32 cellular contexts compared by ENCODE assay signal in the genomic region with DNA sequence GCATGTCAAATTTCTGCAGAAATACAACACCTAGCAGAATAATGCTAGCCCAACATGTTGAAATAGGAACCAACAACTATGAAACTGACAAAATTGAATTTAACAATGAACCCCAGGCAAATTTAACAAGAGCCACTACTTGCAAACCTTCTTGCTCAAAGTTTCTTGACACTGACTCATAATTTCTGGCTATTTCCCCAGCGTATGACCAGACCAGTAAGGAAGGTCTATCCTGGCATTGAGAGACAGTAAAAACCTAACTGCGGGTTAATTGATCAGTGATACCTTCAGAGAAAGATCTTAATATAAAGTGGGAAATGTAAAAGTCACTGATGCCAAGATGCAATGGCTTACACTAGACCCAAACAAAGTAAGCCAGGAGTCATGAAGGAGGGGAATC.
DNase-seq lines count a peak whose midpoint lies in the region; ATAC-seq, FAIRE-seq and TF ChIP-seq lines count a peak whose summit lies in the region.
"Had no signal": no experiment of that assay in that cellular context is flagged by ENCODE, and none has a peak within 500 bp of the region (broad histone marks: within the 10 kb centered on the region; RNA-seq: fewer than 3 reads in every experiment).

No MANE protein-coding gene starts in this region.

- no peak for TF ChIP-seq EP300 in upper lobe of left lung (IDR thresholded peaks at IDR 0.05)

- H3K4me2 ChIP-seq in astrocyte (ENCODE audit: low read length) = no peak overlapping the region
- H3K4me2 ChIP-seq: BLaER1 treated with 17β-estradiol and CSF1 and Interleukin-3, amounts not matched to agents 10 nM and 100 nM had no signal

- peaks cover 9% of the 10 kb centered on the region for H3K4me1 Mint-ChIP-seq in astrocyte (ENCODE audit: low read depth, unreplicated experiment)
- H3K4me1 Mint-ChIP-seq: activated CD4-positive, alpha-beta T cell treated with anti-CD3 and anti-CD28 coated beads, Interleukin-2, amount 10 ng/mL, durations not matched to agents 24 days and 14 days; brain; immature natural killer cell; stimulated activated effector memory CD8-positive, alpha-beta T cell treated with anti-CD3 and anti-CD28 coated beads, Interleukin-12 subunit alpha, Interleukin-12 subunit beta, amount 100 ng/mL, for 72 hours had no signal

- no peaks in the 10 kb centered on the region for H3K27me3 ChIP-seq in astrocyte (ENCODE audit: insufficient read depth, low read length)
- no peaks in the 10 kb centered on the region for H3K27me3 ChIP-seq in upper lobe of left lung
- H3K27me3 ChIP-seq in small intestine (ENCODE audit: control insufficient read depth in 2 of 2, insufficient read depth in 2 of 2, low read length in 2 of 2) = no peaks in the 10 kb centered on the region
- H3K27me3 ChIP-seq: BLaER1 treated with 17β-estradiol and CSF1 and Interleukin-3, amounts not matched to agents 10 nM and 100 nM; gastroesophageal sphincter; right lobe of liver; upper lobe of right lung had no signal

- H3K36me3 ChIP-seq in astrocyte (ENCODE audit: insufficient read depth, low read length) (no peaks in the 10 kb centered on the region), upper lobe of left lung (no peaks in the 10 kb centered on the region), small intestine (ENCODE audit: control insufficient read depth in 2 of 2, insufficient read depth in 2 of 2, low read length in 2 of 2) (no peaks in the 10 kb centered on the region)
- H3K36me3 ChIP-seq: BLaER1 treated with 17β-estradiol and CSF1 and Interleukin-3, amounts not matched to agents 10 nM and 100 nM; gastroesophageal sphincter; right lobe of liver; upper lobe of right lung had no signal

- no peaks in the 10 kb centered on the region for H3K79me2 ChIP-seq in astrocyte (ENCODE audit: insufficient read depth, low read length)

- no peak for TF ChIP-seq CTCF in astrocyte (IDR thresholded peaks at IDR 0.05; ENCODE audit: insufficient read depth, low read depth, low read length)
- no peak for TF ChIP-seq CTCF in fibroblast of the aortic adventitia (IDR thresholded peaks at IDR 0.05; ENCODE audit: insufficient read depth, low read length)
- no peak for TF ChIP-seq CTCF in upper lobe of left lung (IDR thresholded peaks at IDR 0.05)

- no peaks in the 10 kb centered on the region for H4K20me1 ChIP-seq in astrocyte (ENCODE audit: insufficient read depth, low read length)
- H4K20me1 ChIP-seq: BLaER1 treated with 17β-estradiol and CSF1 and Interleukin-3, amounts not matched to agents 10 nM and 100 nM had no signal

- no peak overlapping the region for H3K27ac ChIP-seq in astrocyte (ENCODE audit: low read depth, low read length)
- no peak overlapping the region for H3K27ac ChIP-seq in upper lobe of left lung
- no peak overlapping the region for H3K27ac ChIP-seq in small intestine (ENCODE audit: low read depth in 1 of 2, low read length in 1 of 2)
- H3K27ac ChIP-seq: BLaER1 treated with 17β-estradiol and CSF1 and Interleukin-3, amounts not matched to agents 10 nM and 100 nM; epithelial cell of prostate; gastroesophageal sphincter; right lobe of liver; upper lobe of right lung; VCaP had no signal

- no peak overlapping the region for H3K27ac Mint-ChIP-seq in astrocyte (ENCODE audit: unreplicated experiment)
- H3K27ac Mint-ChIP-seq: activated CD4-positive, alpha-beta T cell treated with anti-CD3 and anti-CD28 coated beads, Interleukin-2, amount 10 ng/mL, durations not matched to agents 24 days and 14 days; activated T-cell treated with anti-CD3 and anti-CD28 coated beads, Interleukin-2, amount 50 U/mL, for 24 hours; brain; immature natural killer cell; stimulated activated effector memory CD8-positive, alpha-beta T cell treated with anti-CD3 and anti-CD28 coated beads, Interleukin-12 subunit alpha, Interleukin-12 subunit beta, amount 100 ng/mL, for 72 hours had no signal

- DNase-seq in AG20443 (ENCODE audit: low spot score) (peak; percentile 10), HS-5 (ENCODE audit: low read depth) (peak; percentile 37), astrocyte (ENCODE audit: low read depth) (peak; percentile 68), fibroblast of the aortic adventitia (ENCODE audit: low read depth) (peak; percentile 57), upper lobe of left lung (no peak), DMS 273 treated with DMSO at 0.1 percent for 48 hours (lab: John Stamatoyannopoulos, UW) (no peak), HPDE6-E6E7 (ENCODE audit: extremely low spot score) (no peak), small intestine (no peak)
- DNase-seq: activated CD4-positive, alpha-beta T cell treated with anti-CD3 and anti-CD28 coated beads, Interleukin-2, amount 10 ng/mL, durations not matched to agents 24 days and 14 days; activated gamma-delta T cell; activated T-cell treated with anti-CD3 and anti-CD28 coated beads, Interleukin-2, amount 50 U/mL, for 24 hours; Caco-2; effector CD4-positive, alpha-beta T cell; H7; hippocampal formation; immature natural killer cell; KG1; mesenchymal stem cell; NCI-H524; NK-92 treated with Interleukin-12 subunit alpha and Interleukin-12 subunit beta, amount 100 ng/mL, for 24 hours; right lobe of liver; Right ventricle myocardium superior; stimulated activated CD4-positive, alpha-beta T cell treated with anti-CD3 and anti-CD28 coated beads, Interleukin-4, amount 100 ng/mL, for 24 hours; substantia nigra; T-helper 2 cell; upper lobe of right lung had no signal

- no peaks in the 10 kb centered on the region for H3K4me1 ChIP-seq in astrocyte (ENCODE audit: insufficient read depth, low read length)
- H3K4me1 ChIP-seq in upper lobe of left lung = no peaks in the 10 kb centered on the region
- H3K4me1 ChIP-seq in small intestine (ENCODE audit: control insufficient read depth in 2 of 2, insufficient read depth in 1 of 2, low read depth in 1 of 2, low read length in 1 of 2) = no peaks in the 10 kb centered on the region
- H3K4me1 ChIP-seq: BLaER1 treated with 17β-estradiol and CSF1 and Interleukin-3, amounts not matched to agents 10 nM and 100 nM; Caco-2; gastroesophageal sphincter; right lobe of liver; upper lobe of right lung had no signal

- H2AFZ ChIP-seq in astrocyte (ENCODE audit: low read depth, low read length) = no peak overlapping the region

- no peak overlapping the region for H3K4me3 Mint-ChIP-seq in astrocyte (ENCODE audit: unreplicated experiment)
- H3K4me3 Mint-ChIP-seq: activated CD4-positive, alpha-beta T cell treated with anti-CD3 and anti-CD28 coated beads, Interleukin-2, amount 10 ng/mL, durations not matched to agents 24 days and 14 days; activated T-cell treated with anti-CD3 and anti-CD28 coated beads, Interleukin-2, amount 50 U/mL, for 24 hours; brain; immature natural killer cell; stimulated activated effector memory CD8-positive, alpha-beta T cell treated with anti-CD3 and anti-CD28 coated beads, Interleukin-12 subunit alpha, Interleukin-12 subunit beta, amount 100 ng/mL, for 72 hours had no signal

- no peak overlapping the region for H3K9ac ChIP-seq in astrocyte (ENCODE audit: low read length)
- H3K9ac ChIP-seq: BLaER1 treated with 17β-estradiol and CSF1 and Interleukin-3, amounts not matched to agents 10 nM and 100 nM had no signal

- FAIRE-seq in astrocyte (lab: Jason Lieb, UNC) (no peak), small intestine (lab: Jason Lieb, UNC) (no peak)

- H3K4me3 ChIP-seq in astrocyte (ENCODE audit: insufficient read depth, low read depth, low read length) = no peak overlapping the region
- H3K4me3 ChIP-seq in fibroblast of the aortic adventitia (ENCODE audit: low read depth, low read length) = no peak overlapping the region
- no peak overlapping the region for H3K4me3 ChIP-seq in upper lobe of left lung
- no peak overlapping the region for H3K4me3 ChIP-seq in small intestine (ENCODE audit: low read depth in 1 of 2, low read length in 2 of 2)
- H3K4me3 ChIP-seq: BLaER1 treated with 17β-estradiol and CSF1 and Interleukin-3, amounts not matched to agents 10 nM and 100 nM; gastroesophageal sphincter; right lobe of liver; upper lobe of right lung had no signal

- ATAC-seq in upper lobe of left lung (ENCODE audit: low FRiP score in 2 of 2) = no peak
- ATAC-seq: gastroesophageal sphincter; right lobe of liver; stimulated activated effector memory CD8-positive, alpha-beta T cell treated with anti-CD3 and anti-CD28 coated beads, Interleukin-12 subunit alpha, Interleukin-12 subunit beta, amount 100 ng/mL, for 72 hours; upper lobe of right lung had no signal

- WGBS in upper lobe of left lung, 2 donors = 74 to 90% methylated on average over 2 of the region's 2 CpGs
- 48 to 65% (median 63%) methylated on average over 2 of the region's 2 CpGs for WGBS in small intestine, 3 donors

- no peaks in the 10 kb centered on the region for H3K36me3 Mint-ChIP-seq in astrocyte (ENCODE audit: low read depth, unreplicated experiment)
- H3K36me3 Mint-ChIP-seq: brain; immature natural killer cell; stimulated activated effector memory CD8-positive, alpha-beta T cell treated with anti-CD3 and anti-CD28 coated beads, Interleukin-12 subunit alpha, Interleukin-12 subunit beta, amount 100 ng/mL, for 72 hours had no signal

- no peaks in the 10 kb centered on the region for H3K9me3 ChIP-seq in astrocyte (ENCODE audit: insufficient read depth, low read depth, low read length)
- no peaks in the 10 kb centered on the region for H3K9me3 ChIP-seq in upper lobe of left lung
- no peaks in the 10 kb centered on the region for H3K9me3 ChIP-seq in small intestine (ENCODE audit: control insufficient read depth, low read depth)
- H3K9me3 ChIP-seq: BLaER1 treated with 17β-estradiol and CSF1 and Interleukin-3, amounts not matched to agents 10 nM and 100 nM; Caco-2; gastroesophageal sphincter; right lobe of liver; upper lobe of right lung had no signal

- TF ChIP-seq POLR2A in upper lobe of left lung (IDR thresholded peaks at IDR 0.05) = no peak

- H3K27me3 Mint-ChIP-seq in astrocyte (ENCODE audit: low read depth, unreplicated experiment) = no peaks in the 10 kb centered on the region
- H3K27me3 Mint-ChIP-seq: activated CD4-positive, alpha-beta T cell treated with anti-CD3 and anti-CD28 coated beads, Interleukin-2, amount 10 ng/mL, durations not matched to agents 24 days and 14 days; brain had no signal

- H3K9me3 Mint-ChIP-seq in astrocyte (ENCODE audit: unreplicated experiment) = no peaks in the 10 kb centered on the region
- H3K9me3 Mint-ChIP-seq: activated CD4-positive, alpha-beta T cell treated with anti-CD3 and anti-CD28 coated beads, Interleukin-2, amount 10 ng/mL, durations not matched to agents 24 days and 14 days; activated T-cell treated with anti-CD3 and anti-CD28 coated beads, Interleukin-2, amount 50 U/mL, for 24 hours; brain; stimulated activated effector memory CD8-positive, alpha-beta T cell treated with anti-CD3 and anti-CD28 coated beads, Interleukin-12 subunit alpha, Interleukin-12 subunit beta, amount 100 ng/mL, for 72 hours had no signal

Comparison
In these comparisons a context has a peak if more than half of its experiments do, and no peak if none do; other contexts are left out.
1. DNase-seq: peak in AG20443 (single experiment), HS-5 (single experiment), astrocyte (single experiment) and fibroblast of the aortic adventitia (single experiment); none in upper lobe of left lung (0 of 2), DMS 273 treated with DMSO at 0.1 percent for 48 hours (single experiment), HPDE6-E6E7 (single experiment) and small intestine (single experiment).